Comparison of ENCODE assay signal across 18 cellular contexts in the genomic region with DNA sequence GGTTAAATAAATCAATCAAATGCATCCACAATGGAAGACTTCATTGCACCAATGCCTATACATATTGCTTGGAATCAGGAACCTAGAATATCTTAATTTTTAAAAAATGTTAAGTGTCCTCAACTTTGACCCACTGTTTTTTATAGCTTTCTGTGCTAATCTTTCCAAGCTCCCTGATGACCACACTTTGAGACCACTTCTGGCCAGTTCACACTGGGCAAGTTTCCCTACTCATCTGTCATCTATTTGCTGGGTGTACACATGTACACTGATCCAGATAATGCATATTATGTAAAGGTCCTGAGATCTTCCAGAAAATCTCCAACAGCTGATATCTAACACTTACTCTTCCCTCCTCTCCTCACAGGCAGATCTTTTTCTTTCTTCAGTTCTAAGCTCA. TPM values are rescaled to one million over a fixed set of nuclear protein-coding genes. Genes with fewer than 3 reads are reported as not detected.
DNase-seq lines count a peak whose midpoint lies in the region; ATAC-seq and TF ChIP-seq lines count a peak whose summit lies in the region.
"Had no signal": no experiment of that assay in that cellular context is flagged by ENCODE, and none has a peak within 500 bp of the region (broad histone marks: within the 10 kb centered on the region; RNA-seq: fewer than 3 reads in every experiment).

No MANE protein-coding gene starts in this region.

- no peak for TF ChIP-seq POLR2A in spleen (IDR thresholded peaks at IDR 0.05)

- DNase-seq in memory B cell (ENCODE audit: low spot score in 2 of 2) (no peak), spleen (no peak), RWPE1 (ENCODE audit: low spot score) (no peak), dermis blood vessel endothelial cell (no peak)
- no peak for DNase-seq in activated CD8-positive, alpha-beta memory T cell treated with anti-CD3 and anti-CD28 coated beads, Interleukin-2, amount 50 U/mL, for 4 hours
- DNase-seq: GOT3, IMR-90, NCI-H1694 treated with DMSO at 0.1 percent for 48 hours, NCI-H2081 treated with DMSO at 0.1 percent for 48 hours, NCI-H2171 treated with DMSO at 0.1 percent for 48 hours, NCI-H446, NCI-H526, OCI-M1, Right ventricle myocardium superior had no signal

- peaks cover 20% of the 10 kb centered on the region for H3K36me3 Mint-ChIP-seq in IgD-negative memory B cell
- peaks cover 60% of the 10 kb centered on the region for H3K36me3 Mint-ChIP-seq in brain
- peaks cover 31% of the 10 kb centered on the region for H3K36me3 Mint-ChIP-seq in memory B cell

- POLR2A ChIA-PET in RWPE1 (lab: Yijun Ruan, JAX; ENCODE audit: low non-redundant PET) = no interaction called here

- H3K4me1 Mint-ChIP-seq in IgD-negative memory B cell (peaks cover 41 to 55% (median 46%) of the 10 kb centered on the region in 3 donors), brain (peaks cover 48% of the 10 kb centered on the region), memory B cell (peaks cover 37% of the 10 kb centered on the region)

- peak overlapping the region in 1 of 8 donors; percentile 90 for H3K4me3 ChIP-seq in spleen

- peaks cover 1% of the 10 kb centered on the region for H3K27me3 Mint-ChIP-seq in IgD-negative memory B cell
- peaks cover 3% of the 10 kb centered on the region for H3K27me3 Mint-ChIP-seq in brain
- H3K27me3 Mint-ChIP-seq in memory B cell = no peaks in the 10 kb centered on the region

- TF ChIP-seq CTCF in brain (conservative IDR thresholded peaks at IDR 0.05) (no peak), spleen (IDR thresholded peaks at IDR 0.05 in 8 of 11, conservative IDR thresholded peaks at IDR 0.05 in 3 of 11) (no peak), RWPE1 (conservative IDR thresholded peaks at IDR 0.05; ENCODE audit: low read depth) (no peak)

- intact Hi-C loops in spleen (cut with DNase I; ENCODE audit: low total_unique reads) = no loop called here

- peaks cover 0 to 15% (median 3%) of the 10 kb centered on the region in 8 donors for H3K9me3 ChIP-seq in spleen

- peak overlapping the region in 2 of 3 donors; percentile 8 to 40 for H3K27ac Mint-ChIP-seq in IgD-negative memory B cell
- peak overlapping the region in 2 of 5 experiments; percentile 10 to 42 for H3K27ac Mint-ChIP-seq in brain
- H3K27ac Mint-ChIP-seq in memory B cell = peak overlapping the region; percentile 67

- H3K36me3 ChIP-seq in spleen = no peaks in the 10 kb centered on the region

- peak overlapping the region in 5 of 8 donors; percentile 97 to 100 (median 98) for H3K27ac ChIP-seq in spleen
- H3K27ac ChIP-seq in RWPE1 = no peak overlapping the region

- CTCF ChIA-PET in RWPE1 (lab: Yijun Ruan, JAX) = interaction anchor here (0.6 kb wide), 1 partner anchor 198 kb away, joined by 3 read pairs; no protein-coding TSS in a partner anchor

- peaks cover 2 to 11% (median 4%) of the 10 kb centered on the region in 3 donors for H3K9me3 Mint-ChIP-seq in IgD-negative memory B cell
- H3K9me3 Mint-ChIP-seq in brain = peaks cover 18 to 36% (median 33%) of the 10 kb centered on the region in 5 experiments
- peaks cover 4% of the 10 kb centered on the region for H3K9me3 Mint-ChIP-seq in memory B cell

- peaks cover 0 to 25% (median 5%) of the 10 kb centered on the region in 7 donors for H3K27me3 ChIP-seq in spleen (replicated peaks in 1 of 7)

- H3K4me3 Mint-ChIP-seq in IgD-negative memory B cell (peak overlapping the region; percentile 78 to 97 (median 84)), brain (peak overlapping the region in 4 of 5 experiments; percentile 11 to 93 (median 47)), memory B cell (peak overlapping the region; percentile 79)

- ATAC-seq in memory B cell (ENCODE audit: low read depth) = no peak
- ATAC-seq in HG03571 (IDR thresholded peaks at IDR 0.05; ENCODE audit: unreplicated experiment) = no peak
- ATAC-seq: HCT116 had no signal

- peaks cover 4 to 79% (median 50%) of the 10 kb centered on the region in 6 donors for H3K4me1 ChIP-seq in spleen

RNA-seq across cellular contexts. Expression of a gene that starts 3.5 kb away (rescaled TPM):
- polyA plus RNA-seq in IgD-negative memory B cell (59.4 TPM), brain (ENCODE audit: insufficient read depth, low read depth, low replicate concordance) (9.5 TPM), spleen (10 to 100 TPM; 11.6 to 31.2 (median 26.4) TPM)
- total RNA-seq in spleen (10 to 100 TPM; 73.5 to 99.1 (median 81.2) TPM), dermis blood vessel endothelial cell (76.6 and 83.4 TPM in 2 replicates)
